Comparison of ENCODE assay signal across 18 cellular contexts in genomic region chr20:35878113-35878620, GRCh38.
A peak's percentile ranks its signal among the peaks of the same experiment; 100 is the strongest.
DNase-seq lines count a peak whose midpoint lies in the region; ATAC-seq and TF ChIP-seq lines count a peak whose summit lies in the region.
"Had no signal": no experiment of that assay in that cellular context is flagged by ENCODE, and none has a peak within 500 bp of the region (broad histone marks: within the 10 kb centered on the region; RNA-seq: fewer than 3 reads in every experiment).

No MANE protein-coding gene starts in this region.

- ATAC-seq in activated naive CD8-positive, alpha-beta T cell treated with anti-CD3 and anti-CD28 coated beads, Interleukin-2, amount 50 U/mL, for 24 hours: no peak
- ATAC-seq in RWPE2 (ENCODE audit: low read depth): no peak
- ATAC-seq: Right ventricle myocardium inferior had no signal

- DNase-seq in activated naive CD8-positive, alpha-beta T cell treated with anti-CD3 and anti-CD28 coated beads, Interleukin-2, amount 50 U/mL, for 24 hours: no peak
- DNase-seq in RWPE2 (ENCODE audit: low spot score) (no peak), fibroblast of peridontal ligament (ENCODE audit: extremely low read depth) (peak; percentile 55), type B pancreatic cell (ENCODE audit: extremely low spot score, unreplicated experiment) (no peak), SK-N-DZ (ENCODE audit: low spot score) (no peak), SKM-1 (lab: John Stamatoyannopoulos, UW; ENCODE audit: unreplicated experiment) (no peak), glutamatergic neuron (no peak)
- DNase-seq: DMS79, NCI-H1417 treated with DMSO at 0.1 percent for 48 hours, NCI-H187 treated with DMSO at 0.1 percent for 48 hours, NCI-H226, NCI-H524, Peyer's patch had no signal

- peak overlapping the region; percentile 36 for H3K27ac Mint-ChIP-seq in activated naive CD8-positive, alpha-beta T cell
- H3K27ac Mint-ChIP-seq in activated naive CD8-positive, alpha-beta T cell treated with anti-CD3 and anti-CD28 coated beads, Interleukin-2, amount 50 U/mL, for 24 hours: no peak overlapping the region
- H3K27ac Mint-ChIP-seq in type B pancreatic cell (peak overlapping the region; percentile 28), glutamatergic neuron (ENCODE audit: unreplicated experiment) (no peak overlapping the region)

- H3K27ac ChIP-seq in RWPE2 (ENCODE audit: poor library complexity, severe bottlenecking): peak overlapping the region; percentile 100
- H3K27ac ChIP-seq: C4-2B, KMS-11, Peyer's patch, SK-N-MC had no signal

- no peak overlapping the region for H3K4me3 Mint-ChIP-seq in activated naive CD8-positive, alpha-beta T cell
- H3K4me3 Mint-ChIP-seq in activated naive CD8-positive, alpha-beta T cell treated with anti-CD3 and anti-CD28 coated beads, Interleukin-2, amount 50 U/mL, for 24 hours: no peak overlapping the region
- no peak overlapping the region for H3K4me3 Mint-ChIP-seq in type B pancreatic cell
- no peak overlapping the region for H3K4me3 Mint-ChIP-seq in glutamatergic neuron (ENCODE audit: unreplicated experiment)

- TF ChIP-seq CTCF in RWPE2 (IDR thresholded peaks at IDR 0.05; ENCODE audit: poor library complexity, severe bottlenecking): no peak
- no peak for TF ChIP-seq CTCF in type B pancreatic cell (conservative IDR thresholded peaks at IDR 0.05)
- no peak for TF ChIP-seq CTCF in glutamatergic neuron (IDR thresholded peaks at IDR 0.05; ENCODE audit: partially characterized antibody, unreplicated experiment)

- H3K27me3 ChIP-seq in RWPE2 (ENCODE audit: insufficient read depth, poor library complexity, severe bottlenecking): no peaks in the 10 kb centered on the region
- H3K27me3 ChIP-seq: Peyer's patch had no signal

- H3K36me3 Mint-ChIP-seq in activated naive CD8-positive, alpha-beta T cell: peaks cover 2% of the 10 kb centered on the region
- peaks cover 7% of the 10 kb centered on the region for H3K36me3 Mint-ChIP-seq in activated naive CD8-positive, alpha-beta T cell treated with anti-CD3 and anti-CD28 coated beads, Interleukin-2, amount 50 U/mL, for 24 hours (ENCODE audit: low read depth)
- H3K36me3 Mint-ChIP-seq in type B pancreatic cell (peaks cover 9% of the 10 kb centered on the region), glutamatergic neuron (ENCODE audit: unreplicated experiment) (no peaks in the 10 kb centered on the region)

- no peak overlapping the region for H3K4me3 ChIP-seq in RWPE2 (ENCODE audit: severe bottlenecking)
- H3K4me3 ChIP-seq: Peyer's patch, SK-N-MC had no signal

- peaks cover 20% of the 10 kb centered on the region for H3K4me1 Mint-ChIP-seq in activated naive CD8-positive, alpha-beta T cell (ENCODE audit: low read depth)
- peaks cover 7% of the 10 kb centered on the region for H3K4me1 Mint-ChIP-seq in activated naive CD8-positive, alpha-beta T cell treated with anti-CD3 and anti-CD28 coated beads, Interleukin-2, amount 50 U/mL, for 24 hours
- peaks cover 14% of the 10 kb centered on the region for H3K4me1 Mint-ChIP-seq in type B pancreatic cell (ENCODE audit: unreplicated experiment)
- H3K4me1 Mint-ChIP-seq in glutamatergic neuron (ENCODE audit: low read depth, unreplicated experiment): peaks cover 11% of the 10 kb centered on the region

- no peaks in the 10 kb centered on the region for H3K9me3 ChIP-seq in RWPE2 (ENCODE audit: severe bottlenecking)
- H3K9me3 ChIP-seq: Peyer's patch had no signal

- H3K36me3 ChIP-seq in RWPE2 (ENCODE audit: low read depth): peaks cover 28% of the 10 kb centered on the region

- no peaks in the 10 kb centered on the region for H3K27me3 Mint-ChIP-seq in activated naive CD8-positive, alpha-beta T cell
- no peaks in the 10 kb centered on the region for H3K27me3 Mint-ChIP-seq in activated naive CD8-positive, alpha-beta T cell treated with anti-CD3 and anti-CD28 coated beads, Interleukin-2, amount 50 U/mL, for 24 hours
- no peaks in the 10 kb centered on the region for H3K27me3 Mint-ChIP-seq in type B pancreatic cell
- peaks cover 1% of the 10 kb centered on the region for H3K27me3 Mint-ChIP-seq in glutamatergic neuron (ENCODE audit: unreplicated experiment)

- no peaks in the 10 kb centered on the region for H3K9me3 Mint-ChIP-seq in activated naive CD8-positive, alpha-beta T cell (ENCODE audit: low read depth)
- no peaks in the 10 kb centered on the region for H3K9me3 Mint-ChIP-seq in activated naive CD8-positive, alpha-beta T cell treated with anti-CD3 and anti-CD28 coated beads, Interleukin-2, amount 50 U/mL, for 24 hours
- H3K9me3 Mint-ChIP-seq in type B pancreatic cell: no peaks in the 10 kb centered on the region
- peaks cover 1% of the 10 kb centered on the region for H3K9me3 Mint-ChIP-seq in glutamatergic neuron (ENCODE audit: unreplicated experiment)

- peaks cover 82% of the 10 kb centered on the region for H3K4me1 ChIP-seq in RWPE2 (ENCODE audit: insufficient read depth, poor library complexity, severe bottlenecking)
- H3K4me1 ChIP-seq: Peyer's patch had no signal

Comparison
In these comparisons a context has a peak if more than half of its experiments do, and no peak if none do; other contexts are left out.
1. H3K27ac Mint-ChIP-seq: peak in activated naive CD8-positive, alpha-beta T cell (single experiment) and type B pancreatic cell (single experiment); none in activated naive CD8-positive, alpha-beta T cell treated with anti-CD3 and anti-CD28 coated beads, Interleukin-2, amount 50 U/mL, for 24 hours (single experiment) and glutamatergic neuron (single experiment).